ENCODE assay signal across 18 cellular contexts in genomic region chr4:119138046-119138445, GRCh38. TPM values are rescaled to one million over a fixed set of nuclear protein-coding genes. Genes with fewer than 3 reads are reported as not detected.
DNase-seq lines count a peak whose midpoint lies in the region; ATAC-seq and TF ChIP-seq lines count a peak whose summit lies in the region.
"Had no signal": no experiment of that assay in that cellular context is flagged by ENCODE, and none has a peak within 500 bp of the region (broad histone marks: within the 10 kb centered on the region; RNA-seq: fewer than 3 reads in every experiment).

No MANE protein-coding gene starts in this region.

- H3K9me1 ChIP-seq in IMR-90 (ENCODE audit: insufficient read depth, low read length): no peaks in the 10 kb centered on the region

- H3K36me3 ChIP-seq in ACC112 (ENCODE audit: insufficient read depth, low read length): no peaks in the 10 kb centered on the region
- H3K36me3 ChIP-seq in IMR-90 (ENCODE audit: control insufficient read depth, insufficient read depth, low read length): no peaks in the 10 kb centered on the region
- H3K36me3 ChIP-seq: SJSA1 had no signal

- H2AK9ac ChIP-seq in IMR-90 (replicated peaks; ENCODE audit: low read depth, low read length, poor library complexity): no peak overlapping the region

- H4K20me1 ChIP-seq in IMR-90 (ENCODE audit: insufficient read depth, low read length): no peaks in the 10 kb centered on the region

- WGBS in IMR-90 (ENCODE audit: extremely low coverage in 2 of 2, insufficient read length in 1 of 2), 2 experiments: no CpG with 5 or more reads among the region's 2 CpGs

- no peak overlapping the region for H3K4me2 ChIP-seq in IMR-90 (ENCODE audit: low read depth, low read length)

- H3K9me3 Mint-ChIP-seq in activated naive CD8-positive, alpha-beta T cell treated with anti-CD3 and anti-CD28 coated beads, Interleukin-2, amount 50 U/mL, for 24 hours: no peaks in the 10 kb centered on the region
- H3K9me3 Mint-ChIP-seq: activated B cell treated with CpG ODN at 0.5 μM for 24 hours, type B pancreatic cell had no signal

- DNase-seq in IMR-90: peak; percentile 61
- peak; percentile 43 for DNase-seq in fibroblast of peridontal ligament (ENCODE audit: extremely low read depth)
- DNase-seq in left kidney (ENCODE audit: low read depth, low spot score): peak; percentile 19
- no peak for DNase-seq in DMS 273 (lab: John Stamatoyannopoulos, UW; ENCODE audit: unreplicated experiment)
- DNase-seq in SW480 (ENCODE audit: low spot score): no peak
- no peak for DNase-seq in activated naive CD8-positive, alpha-beta T cell treated with anti-CD3 and anti-CD28 coated beads, Interleukin-2, amount 50 U/mL, for 24 hours
- DNase-seq in stimulated activated naive CD4-positive, alpha-beta T cell treated with Interleukin-2 at 50 U/mL for 16 hours (lab: John Stamatoyannopoulos, UW): no peak
- DNase-seq: activated B cell treated with CpG ODN at 0.5 μM for 24 hours; activated CD8-positive, alpha-beta memory T cell treated with anti-CD3 and anti-CD28 coated beads, Interleukin-2, amount 50 U/mL, for 4 hours; DMS153; stimulated activated CD4-positive, alpha-beta T cell treated with anti-CD3 and anti-CD28 coated beads, Interleukin-2, amount 100 ng/mL, for 24 hours had no signal

- H3K4ac ChIP-seq in IMR-90 (ENCODE audit: low read depth, low read length): no peak overlapping the region

- H3K56ac ChIP-seq in IMR-90 (ENCODE audit: extremely low read depth, insufficient read depth, low read length): no peak overlapping the region

- POLR2A ChIA-PET in IMR-90 (lab: Charles Lee; ENCODE audit: unreplicated experiment): no interaction called here

- H2AK5ac ChIP-seq in IMR-90 (ENCODE audit: low read depth, low read length): no peak overlapping the region

- no peak for TF ChIP-seq CTCF in IMR-90 (conservative IDR thresholded peaks at IDR 0.05; ENCODE audit: low read depth, low read length)

- H3K27ac Mint-ChIP-seq in activated naive CD8-positive, alpha-beta T cell treated with anti-CD3 and anti-CD28 coated beads, Interleukin-2, amount 50 U/mL, for 24 hours: no peak overlapping the region
- H3K27ac Mint-ChIP-seq: activated B cell treated with CpG ODN at 0.5 μM for 24 hours; activated naive CD8-positive, alpha-beta T cell; type B pancreatic cell had no signal

- no peak overlapping the region for H3K9ac ChIP-seq in IMR-90 (ENCODE audit: low read depth, low read length)

- BruUV-seq in IMR-90 (replicated peaks; lab: Mats Ljungman, UMichigan): no TSS peak

- no peak overlapping the region for H3K14ac ChIP-seq in IMR-90 (replicated peaks; ENCODE audit: low read depth, low read length)

- H2BK15ac ChIP-seq in IMR-90 (ENCODE audit: low read depth, low read length): no peak overlapping the region

- TF ChIP-seq POLR2A in IMR-90 (IDR thresholded peaks at IDR 0.05; ENCODE audit: low read depth, low read length): no peak

- H3K4me1 Mint-ChIP-seq in activated naive CD8-positive, alpha-beta T cell treated with anti-CD3 and anti-CD28 coated beads, Interleukin-2, amount 50 U/mL, for 24 hours: peaks cover 23% of the 10 kb centered on the region

- in situ Hi-C loops in IMR-90 (cut with MboI; ENCODE audit: low sequenced_read_pairs): no loop called here

- dilution Hi-C loops in IMR-90 (cut with HindIII; ENCODE audit: low sequenced_read_pairs, unreplicated experiment): no loop called here

- H2BK5ac ChIP-seq in IMR-90 (ENCODE audit: low read depth, low read length, poor library complexity, severe bottlenecking): no peak overlapping the region

- no peak overlapping the region for H3K18ac ChIP-seq in IMR-90 (ENCODE audit: low read depth, low read length)

- H3K23ac ChIP-seq in IMR-90 (ENCODE audit: low read depth, low read length): no peak overlapping the region

- no peaks in the 10 kb centered on the region for H3K79me2 ChIP-seq in ACC112 (ENCODE audit: control insufficient read depth, insufficient read depth, low read length, unreplicated experiment)

- no peak overlapping the region for H4K8ac ChIP-seq in IMR-90 (ENCODE audit: low read depth in 2 of 2, low read length in 2 of 2)

- no peaks in the 10 kb centered on the region for H3K79me1 ChIP-seq in IMR-90 (ENCODE audit: low read depth in 1 of 2, low read length in 2 of 2)

- no peak overlapping the region for H2BK20ac ChIP-seq in IMR-90 (ENCODE audit: low read depth, low read length)

- H4K5ac ChIP-seq in IMR-90 (ENCODE audit: low read depth, low read length): 0 out of 2 replicates have a peak overlapping the region, but pooled peaks have one; percentile 35

- H4K91ac ChIP-seq in IMR-90 (ENCODE audit: insufficient read depth, low read depth, low read length): no peak overlapping the region

- peak; percentile 68 for ATAC-seq in IMR-90 (ENCODE audit: low read depth)
- no peak for ATAC-seq in activated naive CD8-positive, alpha-beta T cell treated with anti-CD3 and anti-CD28 coated beads, Interleukin-2, amount 50 U/mL, for 24 hours
- ATAC-seq: K562 had no signal

- intact Hi-C loops in IMR-90 (cut with micrococcal nuclease): loop anchor here (10.0 kb wide), 1 partner anchor 2003 kb away; no protein-coding TSS in a partner anchor

- H2AFZ ChIP-seq in ACC112 (ENCODE audit: low read length, unreplicated experiment): peak overlapping the region; percentile 55
- no peak overlapping the region for H2AFZ ChIP-seq in IMR-90 (replicated peaks; ENCODE audit: low read length, poor library complexity)

- H2BK120ac ChIP-seq in IMR-90 (ENCODE audit: low read depth, low read length): no peak overlapping the region

- no peak overlapping the region for H3K4me3 Mint-ChIP-seq in activated naive CD8-positive, alpha-beta T cell treated with anti-CD3 and anti-CD28 coated beads, Interleukin-2, amount 50 U/mL, for 24 hours
- H3K4me3 Mint-ChIP-seq: activated B cell treated with CpG ODN at 0.5 μM for 24 hours; activated naive CD8-positive, alpha-beta T cell; type B pancreatic cell had no signal

- no peaks in the 10 kb centered on the region for H3K9me3 ChIP-seq in IMR-90 (ENCODE audit: control insufficient read depth, insufficient read depth, low read length)
- H3K9me3 ChIP-seq: SJSA1 had no signal

- no peaks in the 10 kb centered on the region for H3K27me3 Mint-ChIP-seq in activated naive CD8-positive, alpha-beta T cell treated with anti-CD3 and anti-CD28 coated beads, Interleukin-2, amount 50 U/mL, for 24 hours
- H3K27me3 Mint-ChIP-seq: activated B cell treated with CpG ODN at 0.5 μM for 24 hours; activated naive CD8-positive, alpha-beta T cell; type B pancreatic cell had no signal

- no peaks in the 10 kb centered on the region for H3K36me3 Mint-ChIP-seq in activated naive CD8-positive, alpha-beta T cell treated with anti-CD3 and anti-CD28 coated beads, Interleukin-2, amount 50 U/mL, for 24 hours (ENCODE audit: low read depth)
- H3K36me3 Mint-ChIP-seq: type B pancreatic cell had no signal

- TF ChIP-seq RAD21 in IMR-90 (IDR thresholded peaks at IDR 0.05; ENCODE audit: low read length): no peak

- H3K4me1 ChIP-seq in ACC112 (ENCODE audit: control insufficient read depth, insufficient read depth, low read length, unreplicated experiment) (peaks cover 43% of the 10 kb centered on the region), IMR-90 (ENCODE audit: control insufficient read depth, insufficient read depth, low read length) (peaks cover 7% of the 10 kb centered on the region; the same call in 1 of the 2 replicates)

- H3K27me3 ChIP-seq in ACC112 (ENCODE audit: insufficient read depth, low read length) (no peaks in the 10 kb centered on the region), IMR-90 (ENCODE audit: control insufficient read depth, insufficient read depth, low read length) (no peaks in the 10 kb centered on the region)
- H3K27me3 ChIP-seq: SJSA1 had no signal

- no peak overlapping the region for H3K27ac ChIP-seq in ACC112 (ENCODE audit: low read depth, low read length)
- H3K27ac ChIP-seq in IMR-90 (ENCODE audit: insufficient read depth, low read length): no peak overlapping the region
- H3K27ac ChIP-seq: SJSA1 had no signal

- H3K4me3 ChIP-seq in ACC112 (ENCODE audit: low read depth, low read length) (no peak overlapping the region), IMR-90 (ENCODE audit: insufficient read depth, low read depth, low read length) (no peak overlapping the region)
- H3K4me3 ChIP-seq: K562, SJSA1 had no signal

- CTCF ChIA-PET in IMR-90 (lab: Yijun Ruan, JAX): no interaction called here

TF ChIP-seq in IMR-90, 13 proteins besides CTCF, POLR2A, EP300 and RAD21:
- TF ChIP-seq USF2 (IDR thresholded peaks at IDR 0.05; ENCODE audit: low read depth, low read length) (peak; percentile 41; the same call in 1 of the 2 replicates), RFX5 (IDR thresholded peaks at IDR 0.05; ENCODE audit: low read depth, low read length) (no peak)

RNA-seq across cellular contexts. Expression of gene MYOZ2, which starts 2.4 kb away (rescaled TPM):
- total RNA-seq in IMR-90 (2012; rRNA removed): under 0.01 and 0.18 TPM in 2 replicates
- polyA plus RNA-seq in IMR-90 (2012; rRNA removed): 0.14 and 0.17 TPM in 2 replicates
- 0.04 TPM in 1 of 2 replicates, not detected in the other for polyA plus RNA-seq in IMR-90 (2012; cell fraction: cytosol; rRNA removed)
- polyA plus RNA-seq in IMR-90 (2012; cell fraction: nucleus; rRNA removed; ENCODE audit: low replicate concordance): 0.02 and 0.10 TPM in 2 replicates
- total RNA-seq: activated B cell treated with CpG ODN at 0.5 μM for 24 hours, cerebellum, K562, mononuclear cell, SJSA1 had no signal
- polyA plus RNA-seq: K562 had no signal

Comparison
In these comparisons a context has a peak if more than half of its experiments do, and no peak if none do; other contexts are left out.
1. DNase-seq: peak in IMR-90 (single experiment), fibroblast of peridontal ligament (single experiment) and left kidney (single experiment); none in DMS 273 (single experiment), SW480 (single experiment), activated naive CD8-positive, alpha-beta T cell treated with anti-CD3 and anti-CD28 coated beads, Interleukin-2, amount 50 U/mL, for 24 hours (single experiment) and stimulated activated naive CD4-positive, alpha-beta T cell treated with Interleukin-2 at 50 U/mL for 16 hours (single experiment).